8 cellular contexts compared by ENCODE assay signal in the genomic region with DNA sequence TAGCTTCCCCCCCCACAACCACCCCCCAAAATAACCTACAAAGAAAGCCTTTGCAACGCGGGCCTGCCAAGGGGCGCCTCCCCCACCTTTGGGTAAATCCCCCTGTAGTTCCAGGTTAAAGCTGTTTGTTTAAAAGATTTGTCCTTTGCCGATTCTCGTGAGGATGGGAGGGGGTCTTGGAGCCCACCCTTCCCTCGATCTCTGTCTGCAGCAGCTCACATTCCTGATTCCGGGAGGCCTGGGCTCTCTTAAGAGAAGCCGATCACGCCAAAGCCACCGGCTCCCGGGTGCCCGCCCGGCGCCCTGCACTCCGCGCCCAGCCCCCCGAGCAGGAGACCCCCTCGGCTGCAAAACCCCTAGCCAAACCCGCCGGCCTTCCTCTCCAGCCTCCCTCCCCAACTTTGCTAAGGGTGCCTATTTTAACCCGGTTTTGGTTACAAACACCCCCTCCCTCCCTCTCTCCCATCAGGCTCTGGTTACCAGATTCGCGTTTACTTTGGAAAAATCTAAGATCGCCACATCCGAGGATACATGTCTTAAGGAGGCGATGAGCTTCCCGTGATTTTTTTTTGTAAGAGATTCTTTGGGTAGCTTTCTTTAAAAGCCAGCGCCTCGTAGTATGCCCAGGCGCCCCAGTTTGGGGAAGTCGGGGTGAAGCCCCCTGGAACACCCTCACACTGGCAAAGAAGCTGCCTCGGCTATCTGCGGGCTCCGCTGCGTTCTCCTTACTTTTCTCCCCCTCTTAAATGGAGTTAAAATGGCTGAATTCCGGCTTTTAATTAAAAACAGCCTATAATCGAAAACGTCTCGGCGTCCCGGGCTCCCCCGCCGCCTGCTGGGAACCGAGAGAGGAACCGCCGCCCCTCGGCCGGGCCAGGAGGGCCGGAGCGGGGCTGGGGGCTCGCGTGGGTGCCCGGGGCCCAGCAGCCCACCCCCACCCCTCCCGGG. TPM values are rescaled to one million over a fixed set of nuclear protein-coding genes. Genes with fewer than 3 reads are reported as not detected.
DNase-seq lines count a peak whose midpoint lies in the region; ATAC-seq and TF ChIP-seq lines count a peak whose summit lies in the region.

No MANE protein-coding gene starts in this region.

- H3K36me3 ChIP-seq in aorta (ENCODE audit: control insufficient read depth in 1 of 2, insufficient read depth in 2 of 2, low read length in 1 of 2) = no peaks in the 10 kb centered on the region

- peaks cover 21% of the 10 kb centered on the region for H3K4me1 Mint-ChIP-seq in mesothelial cell of epicardium

- H3K4me3 ChIP-seq in aorta (ENCODE audit: low read length in 2 of 2) = peak overlapping the region; percentile 91 to 93

- intact Hi-C loops in aorta (cut with DNase I) = loop anchor here in 1 of 2 donors (5.0 kb wide), 1 partner anchor 270 kb away; no protein-coding TSS in a partner anchor

- no peaks in the 10 kb centered on the region for H3K9me3 Mint-ChIP-seq in mesothelial cell of epicardium

- H3K36me3 Mint-ChIP-seq in mesothelial cell of epicardium = no peaks in the 10 kb centered on the region

- ATAC-seq in aorta (ENCODE audit: low FRiP score) (no peak), GM18498 (IDR thresholded peaks at IDR 0.05; ENCODE audit: unreplicated experiment) (no peak)

- H3K27me3 ChIP-seq in aorta (ENCODE audit: control insufficient read depth in 1 of 2, insufficient read depth in 2 of 2, low read length in 1 of 2) = no peaks in the 10 kb centered on the region

- H3K9me3 ChIP-seq in aorta (ENCODE audit: control insufficient read depth, low read length) = no peaks in the 10 kb centered on the region

- 0 to 1% methylated on average over 54 of the region's 54 CpGs for WGBS in aorta, 2 donors

- DNase-seq in activated CD8-positive, alpha-beta memory T cell treated with anti-CD3 and anti-CD28 coated beads for 24 hours = peak; percentile 60
- DNase-seq in activated CD8-positive, alpha-beta memory T cell treated with anti-CD3 and anti-CD28 coated beads, Interleukin-2, amount 50 U/mL, for 4 hours = no peak
- DNase-seq in RPMI8226 = peak; percentile 47
- DNase-seq in ecto neural progenitor cell (ENCODE audit: low spot score) = peak; percentile 65
- peak in 1 of 2 experiments; percentile 53 for DNase-seq in mesothelial cell of epicardium (ENCODE audit: low spot score in 2 of 2, unreplicated experiment in 2 of 2)
- DNase-seq in aorta = peak in 1 of 2 donors; percentile 83
- DNase-seq in NCI-H1105 treated with DMSO at 0.1 percent for 48 hours (lab: John Stamatoyannopoulos, UW) = no peak

- H3K27ac Mint-ChIP-seq in mesothelial cell of epicardium = peak overlapping the region; percentile 98

- no peaks in the 10 kb centered on the region for H3K27me3 Mint-ChIP-seq in mesothelial cell of epicardium (ENCODE audit: low read depth)

- H3K4me3 Mint-ChIP-seq in mesothelial cell of epicardium = peak overlapping the region; percentile 89

- TF ChIP-seq CTCF in mesothelial cell of epicardium (IDR thresholded peaks at IDR 0.05; ENCODE audit: unreplicated experiment) = no peak

- H3K4me1 ChIP-seq in aorta (ENCODE audit: control insufficient read depth in 1 of 2, insufficient read depth in 2 of 2, low read length in 2 of 2) = no peaks in the 10 kb centered on the region

- H3K27ac ChIP-seq in aorta (ENCODE audit: low read depth in 1 of 2, low read length in 2 of 2) = peak overlapping the region; percentile 77 to 99

RNA-seq across cellular contexts. Expression of a gene that starts 1.0 kb away (rescaled TPM):
- 151 to 171 TPM (median 166 TPM) in 3 replicates for total RNA-seq in mesothelial cell of epicardium
- total RNA-seq in aorta = 100 to 1,000 TPM; 108 to 132 TPM
- polyA plus RNA-seq in aorta = 10 to 100 TPM; 41.8 to 48.4 TPM

Comparison
In these comparisons a context has a peak if more than half of its experiments do, and no peak if none do; other contexts are left out.
1. DNase-seq: peak in activated CD8-positive, alpha-beta memory T cell treated with anti-CD3 and anti-CD28 coated beads for 24 hours (single experiment), RPMI8226 (single experiment) and ecto neural progenitor cell (single experiment); none in activated CD8-positive, alpha-beta memory T cell treated with anti-CD3 and anti-CD28 coated beads, Interleukin-2, amount 50 U/mL, for 4 hours (single experiment) and NCI-H1105 treated with DMSO at 0.1 percent for 48 hours (single experiment).